In the genomic region with DNA sequence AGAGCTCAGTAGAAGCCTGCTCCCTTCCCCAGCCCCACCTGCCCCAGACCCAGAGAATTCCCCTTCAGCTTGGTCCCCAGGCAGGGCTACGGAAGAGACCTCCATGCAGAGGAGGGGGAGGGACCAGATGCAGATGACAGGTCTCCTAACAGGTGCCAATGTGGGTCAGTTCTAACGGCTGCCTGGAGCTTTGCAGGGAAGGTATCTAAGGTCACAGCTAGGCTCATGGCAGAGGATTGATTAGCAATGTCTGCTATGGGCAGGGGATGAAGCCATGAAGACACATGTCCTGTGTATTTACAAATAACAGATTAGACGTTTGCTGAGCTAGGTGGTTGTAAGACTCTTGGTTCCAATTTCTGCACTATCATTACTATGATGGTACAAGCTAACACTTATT, we compare ENCODE assay signal across 35 cellular contexts. TPM values are rescaled to one million over a fixed set of nuclear protein-coding genes. Genes with fewer than 3 reads are reported as not detected.
"Had no signal": no experiment of that assay in that cellular context is flagged by ENCODE, and none has a peak within 500 bp of the region (broad histone marks: within the 10 kb centered on the region; RNA-seq: fewer than 3 reads in every experiment).

No MANE protein-coding gene starts in this region.

- H3K27me3 Mint-ChIP-seq: activated CD8-positive, alpha-beta T cell treated with anti-CD3 and anti-CD28 coated beads for 36 hours; activated naive CD4-positive, alpha-beta T cell treated with anti-CD3 and anti-CD28 coated beads, Interleukin-2, amount 50 U/mL, for 24 hours; activated naive CD8-positive, alpha-beta T cell treated with anti-CD3 and anti-CD28 coated beads, Interleukin-2, amount 10 ng/mL, durations not matched to agents 7 days and 5 days; activated T-helper 17 cell treated with anti-CD3 and anti-CD28 coated beads, Interleukin-2, amount 50 U/mL, for 72 hours had no signal

- H3K27ac ChIP-seq: ascending aorta, cardiac muscle cell, Peyer's patch, VCaP had no signal

- H3K36me3 Mint-ChIP-seq: activated naive CD4-positive, alpha-beta T cell treated with anti-CD3 and anti-CD28 coated beads, Interleukin-2, amount 50 U/mL, for 24 hours had no signal

- H3K9me3 ChIP-seq: ascending aorta, Peyer's patch had no signal

- H3K4me3 Mint-ChIP-seq: activated CD8-positive, alpha-beta T cell treated with anti-CD3 and anti-CD28 coated beads for 36 hours; activated naive CD4-positive, alpha-beta T cell treated with anti-CD3 and anti-CD28 coated beads, Interleukin-2, amount 50 U/mL, for 24 hours; activated naive CD8-positive, alpha-beta T cell treated with anti-CD3 and anti-CD28 coated beads, Interleukin-2, amount 10 ng/mL, durations not matched to agents 7 days and 5 days; activated T-cell treated with anti-CD3 and anti-CD28 coated beads, Interleukin-2, amount 50 U/mL, for 72 hours; activated T-helper 17 cell treated with anti-CD3 and anti-CD28 coated beads, Interleukin-2, amount 50 U/mL, for 72 hours had no signal

- DNase-seq: activated CD4-positive, alpha-beta T cell treated with anti-CD3 and anti-CD28 coated beads for 1 hour; activated CD4-positive, alpha-beta T cell treated with anti-CD3 and anti-CD28 coated beads for 48 hours; activated CD4-positive, alpha-beta T cell treated with anti-CD3 and anti-CD28 coated beads, Interleukin-2, amount 50 U/mL, for 4 hours; activated CD4-positive, CD25-positive, alpha-beta regulatory T cell; activated CD8-positive, alpha-beta T cell treated with anti-CD3 and anti-CD28 coated beads for 36 hours; activated gamma-delta T cell; activated naive CD4-positive, alpha-beta T cell treated with Interleukin-2 at 50 U/mL for 16 hours; activated naive CD8-positive, alpha-beta T cell treated with anti-CD3 and anti-CD28 coated beads, Interleukin-2, amount 10 ng/mL, durations not matched to agents 7 days and 5 days; activated T-cell treated with anti-CD3 and anti-CD28 coated beads, Interleukin-2, amount 50 U/mL, for 1 hour; activated T-cell treated with anti-CD3 and anti-CD28 coated beads, Interleukin-2, amount 50 U/mL, for 72 hours; amygdala; Karpas-422; NCI-H1105 treated with DMSO at 0.1 percent for 48 hours; NCI-H1436; NCI-H1694; NCI-H1930; NCI-H2081 treated with DMSO at 0.1 percent for 48 hours; NCI-H226; NCI-H446 treated with DMSO at 0.1 percent for 48 hours; NCI-H69; NK-92 treated with Interleukin-12 subunit alpha and Interleukin-12 subunit beta, amount 100 ng/mL, for 24 hours; PC-3; Peyer's patch; RPMI8226; SIG-M5; SW 1271; T-helper 1 cell; T-helper 2 cell; T-helper 9 cell had no signal

- H3K36me3 ChIP-seq: ascending aorta, cardiac muscle cell, Peyer's patch had no signal

- H3K4me3 ChIP-seq: ascending aorta, cardiac muscle cell, Peyer's patch had no signal

- H3K27ac Mint-ChIP-seq: activated CD8-positive, alpha-beta T cell treated with anti-CD3 and anti-CD28 coated beads for 36 hours; activated naive CD4-positive, alpha-beta T cell treated with anti-CD3 and anti-CD28 coated beads, Interleukin-2, amount 50 U/mL, for 24 hours; activated naive CD8-positive, alpha-beta T cell treated with anti-CD3 and anti-CD28 coated beads, Interleukin-2, amount 10 ng/mL, durations not matched to agents 7 days and 5 days; activated T-cell treated with anti-CD3 and anti-CD28 coated beads, Interleukin-2, amount 50 U/mL, for 72 hours; activated T-helper 17 cell treated with anti-CD3 and anti-CD28 coated beads, Interleukin-2, amount 50 U/mL, for 72 hours had no signal

- ATAC-seq: activated CD8-positive, alpha-beta T cell treated with anti-CD3 and anti-CD28 coated beads for 36 hours; activated T-cell treated with anti-CD3 and anti-CD28 coated beads, Interleukin-2, amount 50 U/mL, for 72 hours; PC-3; Right ventricle myocardium inferior had no signal

- H3K27me3 ChIP-seq: ascending aorta, cardiac muscle cell, Peyer's patch had no signal

- H3K9me3 Mint-ChIP-seq: activated CD8-positive, alpha-beta T cell treated with anti-CD3 and anti-CD28 coated beads for 36 hours; activated naive CD4-positive, alpha-beta T cell treated with anti-CD3 and anti-CD28 coated beads, Interleukin-2, amount 50 U/mL, for 24 hours; activated naive CD8-positive, alpha-beta T cell treated with anti-CD3 and anti-CD28 coated beads, Interleukin-2, amount 10 ng/mL, durations not matched to agents 7 days and 5 days; activated T-cell treated with anti-CD3 and anti-CD28 coated beads, Interleukin-2, amount 50 U/mL, for 72 hours; activated T-helper 17 cell treated with anti-CD3 and anti-CD28 coated beads, Interleukin-2, amount 50 U/mL, for 72 hours had no signal

RNA-seq across cellular contexts. Expression of a gene that starts 30.1 kb away (rescaled TPM):
- total RNA-seq: activated naive CD8-positive, alpha-beta T cell treated with anti-CD3 and anti-CD28 coated beads, Interleukin-2, amount 10 ng/mL, durations not matched to agents 7 days and 5 days; ascending aorta had no signal
